16 cellular contexts compared by ENCODE assay signal in the genomic region with DNA sequence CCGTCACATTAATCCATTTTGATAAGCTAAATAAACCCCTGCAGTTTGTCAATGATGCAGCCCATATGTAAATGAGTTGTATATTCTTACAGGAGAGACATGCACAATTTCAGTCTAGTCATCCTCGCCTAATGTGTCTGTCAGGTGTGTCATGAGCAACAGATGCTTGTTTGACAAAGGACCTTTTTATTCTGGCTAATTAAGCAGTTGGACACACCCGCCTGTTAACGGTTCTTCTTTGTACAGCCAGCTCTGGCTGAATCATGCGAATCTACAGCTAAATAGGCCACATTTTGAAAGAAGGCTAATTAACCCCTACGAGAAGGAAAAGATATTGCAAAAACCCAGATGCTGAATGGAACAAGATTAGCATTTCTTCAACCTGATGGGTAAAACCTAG.
DNase-seq lines count a peak whose midpoint lies in the region; ATAC-seq, FAIRE-seq and TF ChIP-seq lines count a peak whose summit lies in the region.
"Had no signal": no experiment of that assay in that cellular context is flagged by ENCODE, and none has a peak within 500 bp of the region (broad histone marks: within the 10 kb centered on the region; RNA-seq: fewer than 3 reads in every experiment).

No MANE protein-coding gene starts in this region.

- no peak for ATAC-seq in aorta (ENCODE audit: low FRiP score)
- ATAC-seq: effector memory CD8-positive, alpha-beta T cell had no signal

- H3K4me3 ChIP-seq in tibial artery = no peak overlapping the region
- H3K4me3 ChIP-seq in aorta (ENCODE audit: low read length in 2 of 2) = no peak overlapping the region
- H3K4me3 ChIP-seq: lung, PC-9 had no signal

- TF ChIP-seq POLR2A in GM12891 (IDR thresholded peaks at IDR 0.05; ENCODE audit: low read depth, low read length) = no peak

- H3K4me1 ChIP-seq in tibial artery (no peaks in the 10 kb centered on the region), aorta (ENCODE audit: control insufficient read depth in 1 of 2, insufficient read depth in 2 of 2, low read length in 2 of 2) (peaks cover 0 to 2% of the 10 kb centered on the region in 2 donors)
- H3K4me1 ChIP-seq: Caco-2, parathyroid adenoma had no signal

- H3K9me3 ChIP-seq in tibial artery (no peaks in the 10 kb centered on the region), aorta (ENCODE audit: control insufficient read depth, low read length) (no peaks in the 10 kb centered on the region)
- H3K9me3 ChIP-seq: Caco-2 had no signal

- DNase-seq in GM12891 (ENCODE audit: insufficient read length, low spot score) (no peak), NCI-H146 (lab: John Stamatoyannopoulos, UW) (peak; percentile 97), NOMO-1 treated with dmso at 0.1 percent for 144 hours (lab: John Stamatoyannopoulos, UW; ENCODE audit: unreplicated experiment) (peak; percentile 10), medulla oblongata (ENCODE audit: extremely low spot score) (peak; percentile 49), HCEC 1CT (no peak), HuH-7 (ENCODE audit: low spot score) (no peak), tibial artery (no peak), aorta (no peak)
- DNase-seq: activated CD8-positive, alpha-beta memory T cell treated with anti-CD3 and anti-CD28 coated beads for 24 hours; Caco-2; effector memory CD8-positive, alpha-beta T cell; PC-9; stimulated activated naive CD4-positive, alpha-beta T cell; T-helper 9 cell had no signal

- intact Hi-C loops in tibial artery (cut with DNase I; ENCODE audit: low total_unique reads) (no loop called here), aorta (cut with DNase I) (no loop called here)

- WGBS in aorta, 2 donors = 87 to 95% methylated on average over 6 of the region's 6 CpGs

- peak; percentile 41 for FAIRE-seq in GM12891 (lab: Jason Lieb, UNC)

- no peaks in the 10 kb centered on the region for H3K27me3 ChIP-seq in tibial artery
- H3K27me3 ChIP-seq in aorta (ENCODE audit: control insufficient read depth in 1 of 2, insufficient read depth in 2 of 2, low read length in 1 of 2) = no peaks in the 10 kb centered on the region

- no peak for TF ChIP-seq CTCF in tibial artery (IDR thresholded peaks at IDR 0.05)

- H3K36me3 ChIP-seq in tibial artery (no peaks in the 10 kb centered on the region), aorta (ENCODE audit: control insufficient read depth in 1 of 2, insufficient read depth in 2 of 2, low read length in 1 of 2) (no peaks in the 10 kb centered on the region)

- H3K27ac ChIP-seq in tibial artery (no peak overlapping the region), aorta (ENCODE audit: low read depth in 1 of 2, low read length in 2 of 2) (no peak overlapping the region)
- H3K27ac ChIP-seq: parathyroid adenoma, PC-9 had no signal

TF ChIP-seq in GM12891, 5 proteins besides CTCF, POLR2A, EP300 and RAD21:
- no peak for TF ChIP-seq PAX5 (IDR thresholded peaks at IDR 0.05; ENCODE audit: insufficient read depth, low read length, severe bottlenecking)

Comparison
In these comparisons a context has a peak if more than half of its experiments do, and no peak if none do; other contexts are left out.
1. DNase-seq: peak in NCI-H146 (single experiment), NOMO-1 treated with dmso at 0.1 percent for 144 hours (single experiment) and medulla oblongata (single experiment); none in GM12891 (single experiment), HCEC 1CT (single experiment), HuH-7 (single experiment), tibial artery (0 of 2) and aorta (0 of 2).